ENCODE assay signal across 22 cellular contexts in genomic region chr9:133604856-133605255, GRCh38. TPM values are rescaled to one million over a fixed set of nuclear protein-coding genes. Genes with fewer than 3 reads are reported as not detected.
DNase-seq lines count a peak whose midpoint lies in the region; ATAC-seq and TF ChIP-seq lines count a peak whose summit lies in the region.
"Had no signal": no experiment of that assay in that cellular context is flagged by ENCODE, and none has a peak within 500 bp of the region (broad histone marks: within the 10 kb centered on the region; RNA-seq: fewer than 3 reads in every experiment).

No MANE protein-coding gene starts in this region.

- in situ Hi-C loops in GM13976 (cut with MboI; ENCODE audit: low sequenced_read_pairs, unreplicated experiment), result no loop called here

- no peak for ATAC-seq in lower lobe of right lung

- TF ChIP-seq CTCF in lower lobe of right lung (IDR thresholded peaks at IDR 0.05) (no peak), GM13976 (IDR thresholded peaks at IDR 0.05; ENCODE audit: borderline replicate concordance, control extremely low read depth, extremely low read depth, insufficient read depth, missing control alignments) (no peak)

- H3K4me1 ChIP-seq in lower lobe of right lung, result no peaks in the 10 kb centered on the region

- no peak overlapping the region for H3K4me3 ChIP-seq in lower lobe of right lung
- H3K4me3 ChIP-seq: hepatocyte had no signal

- DNase-seq in DMS153 treated with DMSO at 0.1 percent for 48 hours (lab: John Stamatoyannopoulos, UW; ENCODE audit: unreplicated experiment), result peak; percentile 30
- peak; percentile 38 for DNase-seq in NAMALWA (ENCODE audit: low spot score)
- DNase-seq in lower lobe of right lung, result peak; percentile 40
- no peak for DNase-seq in middle frontal gyrus (ENCODE audit: extremely low spot score, low spot score)
- no peak for DNase-seq in GM13976 (ENCODE audit: low spot score)
- no peak for DNase-seq in NK-92 (lab: John Stamatoyannopoulos, UW; ENCODE audit: unreplicated experiment)
- DNase-seq: foreskin fibroblast, KG1, NCI-H1092, NCI-H1930, Right ventricle myocardium superior had no signal

- H3K27me3 ChIP-seq in lower lobe of right lung (ENCODE audit: low read depth), result peaks cover 58% of the 10 kb centered on the region

- intact Hi-C loops in lower lobe of right lung (cut with DNase I), result no loop called here

- H3K27me3 Mint-ChIP-seq in activated naive CD8-positive, alpha-beta T cell, result peaks cover 10% of the 10 kb centered on the region

- H3K4me3 Mint-ChIP-seq in activated naive CD8-positive, alpha-beta T cell, result peak overlapping the region; percentile 20
- H3K4me3 Mint-ChIP-seq: type B pancreatic cell had no signal

- H3K27ac ChIP-seq in lower lobe of right lung, result no peak overlapping the region
- H3K27ac ChIP-seq: hepatocyte had no signal

- no peaks in the 10 kb centered on the region for H3K36me3 ChIP-seq in lower lobe of right lung

- H3K9me3 ChIP-seq in lower lobe of right lung, result no peaks in the 10 kb centered on the region

- H3K27ac Mint-ChIP-seq in activated naive CD8-positive, alpha-beta T cell, result no peak overlapping the region
- H3K27ac Mint-ChIP-seq: type B pancreatic cell had no signal

- peaks cover 13% of the 10 kb centered on the region for H3K4me1 Mint-ChIP-seq in activated naive CD8-positive, alpha-beta T cell (ENCODE audit: low read depth)

- no peaks in the 10 kb centered on the region for H3K36me3 Mint-ChIP-seq in activated naive CD8-positive, alpha-beta T cell
- H3K36me3 Mint-ChIP-seq: type B pancreatic cell had no signal

- H3K9me3 Mint-ChIP-seq in activated naive CD8-positive, alpha-beta T cell (ENCODE audit: low read depth), result no peaks in the 10 kb centered on the region
- H3K9me3 Mint-ChIP-seq: type B pancreatic cell had no signal

RNA-seq across cellular contexts. Expression of gene FAM163B, which starts 4.3 kb away (rescaled TPM):
- total RNA-seq in lower lobe of right lung, result not detected
- total RNA-seq: bronchial epithelial cell; dermis microvascular lymphatic vessel endothelial cell; epithelial cell of proximal tubule; H4; lower leg skin; NCI-H460; omental fat pad; Right ventricle myocardium superior; T-helper 1 cell treated with Interleukin-12 subunit alpha and Interleukin-12 subunit beta and Interleukin-4 antibody, amounts not matched to agents 30 ng/mL and 1 ng/mL, for 36 hours had no signal

RNA-seq across cellular contexts. Expression of gene DBH, which starts 31.3 kb away (rescaled TPM):
- total RNA-seq in lower lobe of right lung, result not detected
- total RNA-seq: bronchial epithelial cell, dermis microvascular lymphatic vessel endothelial cell, epithelial cell of proximal tubule, H4, hepatocyte, NCI-H460, Right ventricle myocardium superior had no signal

Comparison
In these comparisons a context has a peak if more than half of its experiments do, and no peak if none do; other contexts are left out.
1. DNase-seq: peak in DMS153 treated with DMSO at 0.1 percent for 48 hours (single experiment), NAMALWA (single experiment) and lower lobe of right lung (single experiment); none in middle frontal gyrus (single experiment), GM13976 (single experiment) and NK-92 (single experiment).